1 cellular context compared by ENCODE assay signal in genomic region chr16:50278251-50278650, GRCh38.
A peak's percentile ranks its signal among the peaks of the same experiment; 100 is the strongest.
TF ChIP-seq lines count a peak whose summit lies in the region.

No MANE protein-coding gene starts in this region.

TF ChIP-seq in GM12878, 131 proteins besides CTCF, POLR2A, EP300 and RAD21:
- TF ChIP-seq SMARCA5 (IDR thresholded peaks at IDR 0.05) (0 out of 2 replicates have a peak, but pooled peaks have one; percentile 31), JUND (IDR thresholded peaks at IDR 0.05; ENCODE audit: low read depth, low read length) (no peak), ZNF217 (IDR thresholded peaks at IDR 0.05) (peak; percentile 76), RAD51 (IDR thresholded peaks at IDR 0.05) (peak; percentile 47; the same call in 1 of the 2 replicates), KDM1A (IDR thresholded peaks at IDR 0.05; ENCODE audit: borderline replicate concordance) (peak; percentile 65; the same call in 1 of the 2 replicates), IKZF2 (IDR thresholded peaks at IDR 0.05) (0 out of 4 replicates have a peak, but pooled peaks of 1 of the 2 experiments have one; percentile 4)
